In the genomic region with DNA sequence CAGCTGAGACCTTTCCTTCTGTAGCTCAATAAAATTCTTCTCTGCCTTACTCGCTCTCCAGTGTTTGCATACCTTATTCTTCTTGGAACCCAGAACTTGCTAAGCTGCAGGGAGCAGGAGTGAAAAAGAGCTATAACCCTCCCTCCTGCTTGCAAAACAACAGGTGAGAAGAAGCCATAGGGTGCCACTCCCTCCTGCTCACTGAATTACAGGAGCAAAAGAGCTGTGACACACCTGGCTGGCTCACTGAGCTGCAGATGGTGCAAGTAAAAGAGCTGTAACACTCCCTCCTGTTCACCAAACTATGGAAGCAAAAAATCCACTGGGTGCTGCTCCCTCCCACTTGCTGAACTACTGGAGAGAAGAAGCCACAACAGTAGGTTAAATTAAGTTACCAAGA, we compare ENCODE assay signal across 27 cellular contexts. TPM values are rescaled to one million over a fixed set of nuclear protein-coding genes. Genes with fewer than 3 reads are reported as not detected.
A peak's percentile ranks its signal among the peaks of the same experiment; 100 is the strongest.
DNase-seq lines count a peak whose midpoint lies in the region; TF ChIP-seq lines count a peak whose summit lies in the region.
"Had no signal": no experiment of that assay in that cellular context is flagged by ENCODE, and none has a peak within 500 bp of the region (broad histone marks: within the 10 kb centered on the region; RNA-seq: fewer than 3 reads in every experiment).

No MANE protein-coding gene starts in this region.

- no peak for TF ChIP-seq EP300 in suprapubic skin (IDR thresholded peaks at IDR 0.05)

- H3K4me3 Mint-ChIP-seq in mesothelial cell of epicardium = no peak overlapping the region
- H3K4me3 Mint-ChIP-seq: activated CD4-positive, alpha-beta T cell treated with anti-CD3 and anti-CD28 coated beads for 36 hours; activated naive CD4-positive, alpha-beta T cell treated with anti-CD3 and anti-CD28 coated beads, Interleukin-2, amount 10 ng/mL, durations not matched to agents 7 days and 5 days; activated T-cell treated with anti-CD3 and anti-CD28 coated beads, Interleukin-2, amount 50 U/mL, for 72 hours; CD4-positive, CD25-positive, alpha-beta regulatory T cell; HFFc6; memory B cell; naive thymus-derived CD8-positive, alpha-beta T cell; T-cell had no signal

- peaks cover 2% of the 10 kb centered on the region for H3K36me3 Mint-ChIP-seq in mesothelial cell of epicardium
- H3K36me3 Mint-ChIP-seq: activated naive CD4-positive, alpha-beta T cell treated with anti-CD3 and anti-CD28 coated beads, Interleukin-2, amount 10 ng/mL, durations not matched to agents 7 days and 5 days; CD4-positive, CD25-positive, alpha-beta regulatory T cell; T-cell had no signal

- 67% methylated on average over 1 of the region's 1 CpG for WGBS in suprapubic skin

- TF ChIP-seq CTCF in mesothelial cell of epicardium (IDR thresholded peaks at IDR 0.05; ENCODE audit: unreplicated experiment) (no peak), suprapubic skin (IDR thresholded peaks at IDR 0.05) (no peak)

- H3K27ac Mint-ChIP-seq in mesothelial cell of epicardium = peak overlapping the region; percentile 74
- H3K27ac Mint-ChIP-seq: activated CD4-positive, alpha-beta T cell treated with anti-CD3 and anti-CD28 coated beads for 36 hours; activated naive CD4-positive, alpha-beta T cell treated with anti-CD3 and anti-CD28 coated beads, Interleukin-2, amount 10 ng/mL, durations not matched to agents 7 days and 5 days; activated T-cell treated with anti-CD3 and anti-CD28 coated beads, Interleukin-2, amount 50 U/mL, for 72 hours; HFFc6; memory B cell; T-cell had no signal

- H3K4me1 ChIP-seq in suprapubic skin = no peaks in the 10 kb centered on the region
- H3K4me1 ChIP-seq: gastroesophageal sphincter, SJCRH30 had no signal

- H3K36me3 ChIP-seq in suprapubic skin = no peaks in the 10 kb centered on the region
- H3K36me3 ChIP-seq in H7 (replicated peaks; ENCODE audit: control insufficient read depth, insufficient read depth, low read length) = no peaks in the 10 kb centered on the region
- H3K36me3 ChIP-seq: gastroesophageal sphincter, right lobe of liver, SJCRH30 had no signal

- H3K27me3 Mint-ChIP-seq in mesothelial cell of epicardium (ENCODE audit: low read depth) = no peaks in the 10 kb centered on the region

- DNase-seq in NCI-H774 (lab: John Stamatoyannopoulos, UW) (peak; percentile 30), epithelial cell of prostate (ENCODE audit: low read depth, low spot score) (peak; percentile 73), mesothelial cell of epicardium (ENCODE audit: low spot score in 2 of 2, unreplicated experiment in 2 of 2) (no peak), suprapubic skin (ENCODE audit: low spot score in 2 of 2) (no peak), H7 (no peak), DMS53 (lab: John Stamatoyannopoulos, UW) (no peak), T-helper 9 cell (no peak)
- DNase-seq: activated CD4-positive, alpha-beta T cell treated with anti-CD3 and anti-CD28 coated beads for 36 hours; activated naive CD4-positive, alpha-beta T cell treated with anti-CD3 and anti-CD28 coated beads, Interleukin-2, amount 10 ng/mL, durations not matched to agents 7 days and 5 days; activated T-cell treated with anti-CD3 and anti-CD28 coated beads, Interleukin-2, amount 50 U/mL, for 72 hours; amygdala; CD4-positive, CD25-positive, alpha-beta regulatory T cell; central memory CD4-positive, alpha-beta T cell; DMS153; erythroblast; HFFc6; naive thymus-derived CD8-positive, alpha-beta T cell; NCI-H1092; NCI-H2081; right lobe of liver; SJCRH30; stimulated activated CD8-positive, alpha-beta memory T cell treated with anti-CD3 and anti-CD28 coated beads, Interleukin-4, amount 100 ng/mL, for 48 hours; T-cell had no signal

- H3K4me1 Mint-ChIP-seq in mesothelial cell of epicardium = peaks cover 8% of the 10 kb centered on the region
- H3K4me1 Mint-ChIP-seq: memory B cell had no signal

- peak overlapping the region; percentile 75 for H3K27ac ChIP-seq in epithelial cell of prostate
- peak overlapping the region; percentile 82 for H3K27ac ChIP-seq in suprapubic skin
- H3K27ac ChIP-seq: gastroesophageal sphincter, right lobe of liver, SJCRH30 had no signal

- peaks cover 2% of the 10 kb centered on the region for H3K9me3 ChIP-seq in suprapubic skin
- H3K9me3 ChIP-seq: right lobe of liver had no signal

- peaks cover 41% of the 10 kb centered on the region for H3K9me3 Mint-ChIP-seq in mesothelial cell of epicardium
- H3K9me3 Mint-ChIP-seq: T-cell had no signal

- no peak for TF ChIP-seq POLR2A in suprapubic skin (IDR thresholded peaks at IDR 0.05)

- H3K4me3 ChIP-seq in suprapubic skin = no peak overlapping the region
- no peak overlapping the region for H3K4me3 ChIP-seq in H7 (ENCODE audit: insufficient read depth, low read depth, low read length)
- H3K4me3 ChIP-seq: gastroesophageal sphincter, right lobe of liver, SJCRH30 had no signal

- no peaks in the 10 kb centered on the region for H3K27me3 ChIP-seq in suprapubic skin
- H3K27me3 ChIP-seq in H7 (ENCODE audit: control insufficient read depth, insufficient read depth, low read length) = no peaks in the 10 kb centered on the region
- H3K27me3 ChIP-seq: right lobe of liver, SJCRH30 had no signal

RNA-seq across cellular contexts. Expression of a gene that starts 44.2 kb away (rescaled TPM):
- not detected in 3 replicates for total RNA-seq in mesothelial cell of epicardium
- total RNA-seq in suprapubic skin = 1 to 10 TPM in 3 of 4 donors, under 1 TPM in 1; 0.64 to 5.7 (median 3.3) TPM
- total RNA-seq in H7 (2014; rRNA removed; shearing (Covaris generic)) = 0.07 and 0.31 TPM in 2 replicates
- total RNA-seq: HFFc6; LHCN-M2; naive thymus-derived CD8-positive, alpha-beta T cell; osteoblast; SJCRH30; T-cell had no signal

Comparison
In these comparisons a context has a peak if more than half of its experiments do, and no peak if none do; other contexts are left out.
1. DNase-seq: peak in NCI-H774 (single experiment) and epithelial cell of prostate (single experiment); none in mesothelial cell of epicardium (0 of 2), suprapubic skin (0 of 2), H7 (single experiment), DMS53 (single experiment) and T-helper 9 cell (single experiment).